ENCODE assay signal across 19 cellular contexts in genomic region chr10:127047878-127048238, GRCh38.
DNase-seq lines count a peak whose midpoint lies in the region; ATAC-seq, FAIRE-seq and TF ChIP-seq lines count a peak whose summit lies in the region.
"Had no signal": no experiment of that assay in that cellular context is flagged by ENCODE, and none has a peak within 500 bp of the region (broad histone marks: within the 10 kb centered on the region; RNA-seq: fewer than 3 reads in every experiment).

No MANE protein-coding gene starts in this region.

- no peaks in the 10 kb centered on the region for H3K9me3 Mint-ChIP-seq in astrocyte (ENCODE audit: unreplicated experiment)
- no peaks in the 10 kb centered on the region for H3K9me3 Mint-ChIP-seq in osteocyte (ENCODE audit: unreplicated experiment)
- no peaks in the 10 kb centered on the region for H3K9me3 Mint-ChIP-seq in Caco-2 (ENCODE audit: unreplicated experiment)
- H3K9me3 Mint-ChIP-seq: H9 had no signal

- H3K27me3 ChIP-seq in astrocyte (ENCODE audit: insufficient read depth, low read length) (no peaks in the 10 kb centered on the region), Caco-2 (replicated peaks; ENCODE audit: control insufficient read depth, insufficient read depth, low read length) (no peaks in the 10 kb centered on the region)
- H3K27me3 ChIP-seq: BE2C had no signal

- TF ChIP-seq CTCF in astrocyte (IDR thresholded peaks at IDR 0.05; ENCODE audit: insufficient read depth, low read depth, low read length) (no peak), choroid plexus epithelial cell (conservative IDR thresholded peaks at IDR 0.05; ENCODE audit: low read depth, low read length) (peak; percentile 11), osteocyte (IDR thresholded peaks at IDR 0.05) (no peak), Caco-2 (IDR thresholded peaks at IDR 0.05; ENCODE audit: insufficient read depth in 1 of 2, low read depth in 1 of 2, low read length in 1 of 2, severe bottlenecking in 1 of 2, unreplicated experiment in 1 of 2) (no peak)

- H3K9me3 ChIP-seq in astrocyte (ENCODE audit: insufficient read depth, low read depth, low read length): no peaks in the 10 kb centered on the region
- H3K9me3 ChIP-seq in Caco-2: no peaks in the 10 kb centered on the region
- H3K9me3 ChIP-seq: BE2C had no signal

- no peaks in the 10 kb centered on the region for H3K79me2 ChIP-seq in astrocyte (ENCODE audit: insufficient read depth, low read length)

- peaks cover 15% of the 10 kb centered on the region for H3K4me1 Mint-ChIP-seq in astrocyte (ENCODE audit: low read depth, unreplicated experiment)
- H3K4me1 Mint-ChIP-seq in osteocyte (ENCODE audit: unreplicated experiment): peaks cover 17% of the 10 kb centered on the region
- peaks cover 10% of the 10 kb centered on the region for H3K4me1 Mint-ChIP-seq in Caco-2 (ENCODE audit: low read depth, unreplicated experiment)
- H3K4me1 Mint-ChIP-seq: CD4-positive, CD25-positive, alpha-beta regulatory T cell; CD8-positive, alpha-beta memory T cell; H9 had no signal

- POLR2A ChIA-PET in Caco-2 (lab: Charles Lee): no interaction called here

- no peak for FAIRE-seq in astrocyte (lab: Jason Lieb, UNC)
- FAIRE-seq: D721Med, G401.6, GM12891, GM19239, H1 had no signal

- H3K27me3 Mint-ChIP-seq in astrocyte (ENCODE audit: low read depth, unreplicated experiment) (no peaks in the 10 kb centered on the region), osteocyte (ENCODE audit: unreplicated experiment) (no peaks in the 10 kb centered on the region), Caco-2 (ENCODE audit: insufficient read depth, unreplicated experiment) (no peaks in the 10 kb centered on the region)
- H3K27me3 Mint-ChIP-seq: CD4-positive, CD25-positive, alpha-beta regulatory T cell; CD8-positive, alpha-beta memory T cell had no signal

- H3K9ac ChIP-seq in astrocyte (ENCODE audit: low read length): no peak overlapping the region

- H3K36me3 Mint-ChIP-seq in astrocyte (ENCODE audit: low read depth, unreplicated experiment) (peaks cover 14% of the 10 kb centered on the region), osteocyte (ENCODE audit: unreplicated experiment) (peaks cover 32% of the 10 kb centered on the region), Caco-2 (ENCODE audit: insufficient read depth, unreplicated experiment) (peaks cover 41% of the 10 kb centered on the region)
- H3K36me3 Mint-ChIP-seq: CD4-positive, CD25-positive, alpha-beta regulatory T cell; CD8-positive, alpha-beta memory T cell had no signal

- no TSS peak for BruUV-seq in Caco-2 (replicated peaks; lab: Mats Ljungman, UMichigan)

- H4K20me1 ChIP-seq in astrocyte (ENCODE audit: insufficient read depth, low read length): peaks cover 12% of the 10 kb centered on the region

- H3K4me3 ChIP-seq in astrocyte (ENCODE audit: insufficient read depth, low read depth, low read length) (no peak overlapping the region), choroid plexus epithelial cell (ENCODE audit: low read depth, low read length) (no peak overlapping the region), Caco-2 (ENCODE audit: low read depth, low read length) (no peak overlapping the region)

- no peak overlapping the region for H2AFZ ChIP-seq in astrocyte (ENCODE audit: low read depth, low read length)

- H3K4me3 Mint-ChIP-seq in astrocyte (ENCODE audit: unreplicated experiment) (no peak overlapping the region), osteocyte (ENCODE audit: unreplicated experiment) (no peak overlapping the region), Caco-2 (ENCODE audit: unreplicated experiment) (no peak overlapping the region)
- H3K4me3 Mint-ChIP-seq: CD4-positive, CD25-positive, alpha-beta regulatory T cell; CD8-positive, alpha-beta memory T cell; H9 had no signal

- CTCF ChIA-PET in Caco-2 (lab: Charles Lee): no interaction called here

- DNase-seq in astrocyte (ENCODE audit: low read depth) (peak; percentile 6), choroid plexus epithelial cell (ENCODE audit: low read depth) (peak; percentile 34), osteocyte (ENCODE audit: extremely low spot score, unreplicated experiment) (no peak), Caco-2 (no peak)
- DNase-seq in activated CD4-positive, alpha-beta T cell treated with anti-CD3 and anti-CD28 coated beads for 4 hours: no peak
- no peak for DNase-seq in activated CD8-positive, alpha-beta memory T cell treated with anti-CD3 and anti-CD28 coated beads for 24 hours
- DNase-seq: ACHN; BE2C; C1 segment of cervical spinal cord; CD4-positive, CD25-positive, alpha-beta regulatory T cell; CD8-positive, alpha-beta memory T cell; COR-L47; H9 had no signal

- H3K4me1 ChIP-seq in astrocyte (ENCODE audit: insufficient read depth, low read length) (peaks cover 10% of the 10 kb centered on the region), Caco-2 (0 out of 2 replicates have a peak, but pooled peaks cover 6% of the 10 kb centered on the region)
- H3K4me1 ChIP-seq: BE2C had no signal

- H3K36me3 ChIP-seq in astrocyte (ENCODE audit: insufficient read depth, low read length) (peaks cover 5% of the 10 kb centered on the region), Caco-2 (ENCODE audit: control insufficient read depth, insufficient read depth, low read length) (peaks cover 3% of the 10 kb centered on the region)
- H3K36me3 ChIP-seq: BE2C had no signal

- H3K27ac ChIP-seq in astrocyte (ENCODE audit: low read depth, low read length): no peak overlapping the region

- intact Hi-C loops in Caco-2 (cut with micrococcal nuclease; ENCODE audit: unreplicated experiment): no loop called here

- H3K4me2 ChIP-seq in astrocyte (ENCODE audit: low read length): peak overlapping the region; percentile 28

- no peak for ATAC-seq in HG02588 (IDR thresholded peaks at IDR 0.05; ENCODE audit: unreplicated experiment)

- H3K27ac Mint-ChIP-seq in astrocyte (ENCODE audit: unreplicated experiment): no peak overlapping the region
- peak overlapping the region; percentile 2 for H3K27ac Mint-ChIP-seq in osteocyte (ENCODE audit: unreplicated experiment)
- no peak overlapping the region for H3K27ac Mint-ChIP-seq in Caco-2 (ENCODE audit: unreplicated experiment)
- H3K27ac Mint-ChIP-seq: CD8-positive, alpha-beta memory T cell; H9 had no signal

Comparison
In these comparisons a context has a peak if more than half of its experiments do, and no peak if none do; other contexts are left out.
1. DNase-seq: peak in astrocyte (single experiment) and choroid plexus epithelial cell (single experiment); none in osteocyte (single experiment), Caco-2 (0 of 2), activated CD4-positive, alpha-beta T cell treated with anti-CD3 and anti-CD28 coated beads for 4 hours (0 of 2) and activated CD8-positive, alpha-beta memory T cell treated with anti-CD3 and anti-CD28 coated beads for 24 hours (single experiment).